8 cellular contexts compared by ENCODE assay signal in genomic region chr19:1566392-1567115, GRCh38. TPM values are rescaled to one million over a fixed set of nuclear protein-coding genes. Genes with fewer than 3 reads are reported as not detected.
A peak's percentile ranks its signal among the peaks of the same experiment; 100 is the strongest.
DNase-seq lines count a peak whose midpoint lies in the region; ATAC-seq, FAIRE-seq and TF ChIP-seq lines count a peak whose summit lies in the region.

No MANE protein-coding gene starts in this region.

- BruUV-seq in GM12878 (replicated peaks; lab: Mats Ljungman, UMichigan) = no TSS peak

- peaks cover 37 to 61% (median 47%) of the 10 kb centered on the region in 11 experiments for H4K20me1 ChIP-seq in BLaER1 treated with 17β-estradiol and CSF1 and Interleukin-3, amounts not matched to agents 10 nM and 100 nM
- H4K20me1 ChIP-seq in GM12878 (ENCODE audit: control insufficient read depth, insufficient read depth) = no peaks in the 10 kb centered on the region

- 55% methylated on average over 23 of the region's 42 CpGs for WGBS in GM12878 (ENCODE audit: insufficient coverage, insufficient replicate concordance, low lambda C conversion rate, missing lambda C conversion rate)

- no peaks in the 10 kb centered on the region for H3K79me2 ChIP-seq in GM12878 (ENCODE audit: control insufficient read depth, insufficient read depth, low read length)

- peaks cover 0 to 44% (median 29%) of the 10 kb centered on the region in 11 experiments; a peak in 18 of 22 replicates for H3K36me3 ChIP-seq in BLaER1 treated with 17β-estradiol and CSF1 and Interleukin-3, amounts not matched to agents 10 nM and 100 nM
- H3K36me3 ChIP-seq in GM12878 (ENCODE audit: control insufficient read depth in 2 of 2, insufficient read depth in 2 of 2, low read length in 1 of 2) = no peaks in the 10 kb centered on the region

- H2AFZ ChIP-seq in GM12878 (ENCODE audit: control insufficient read depth, low read depth, low read length) = no peak overlapping the region

- no peak for FAIRE-seq in GM12878 (lab: Jason Lieb, UNC)

- TF ChIP-seq EP300 in GM12878 (IDR thresholded peaks at IDR 0.05; ENCODE audit: borderline replicate concordance in 1 of 2, control insufficient read depth in 1 of 2, low read depth in 2 of 2, low read length in 2 of 2) = no peak

- no peak for TF ChIP-seq POLR2A in GM12878 (IDR thresholded peaks at IDR 0.05; ENCODE audit: low read depth, low read length)

- intact Hi-C loops in GM12878 (cut with micrococcal nuclease; ENCODE audit: unreplicated experiment) = no loop called here

- POLR2A ChIA-PET in GM12878 (lab: Charles Lee) = no interaction called here

- no peaks in the 10 kb centered on the region for H3K27me3 ChIP-seq in BLaER1 treated with 17β-estradiol and CSF1 and Interleukin-3, amounts not matched to agents 10 nM and 100 nM
- H3K27me3 ChIP-seq in GM12878 (replicated peaks in 1 of 2; ENCODE audit: control insufficient read depth in 2 of 2, insufficient read depth in 2 of 2, low read length in 1 of 2) = no peaks in the 10 kb centered on the region

- peak overlapping the region; percentile 86 to 97 (median 92) for H3K4me2 ChIP-seq in BLaER1 treated with 17β-estradiol and CSF1 and Interleukin-3, amounts not matched to agents 10 nM and 100 nM
- peak overlapping the region; percentile 9; the same call in 1 of the 2 replicates for H3K4me2 ChIP-seq in GM12878 (ENCODE audit: control insufficient read depth, insufficient read depth)

- peaks cover 26 to 58% (median 45%) of the 10 kb centered on the region in 10 experiments for H3K4me1 ChIP-seq in BLaER1 treated with 17β-estradiol and CSF1 and Interleukin-3, amounts not matched to agents 10 nM and 100 nM
- H3K4me1 ChIP-seq in GM12878 (ENCODE audit: control insufficient read depth, insufficient read depth, low read length) = no peaks in the 10 kb centered on the region

- H3K9ac ChIP-seq in BLaER1 treated with 17β-estradiol and CSF1 and Interleukin-3, amounts not matched to agents 10 nM and 100 nM = peak overlapping the region; percentile 89 to 99 (median 96)
- no peak overlapping the region; the same call in 1 of the 2 replicates for H3K9ac ChIP-seq in GM12878 (ENCODE audit: control insufficient read depth, insufficient read depth, low read length)

- H3K9me3 ChIP-seq in BLaER1 treated with 17β-estradiol and CSF1 and Interleukin-3, amounts not matched to agents 10 nM and 100 nM (replicated peaks in 1 of 11) = no peaks in the 10 kb centered on the region
- no peaks in the 10 kb centered on the region for H3K9me3 ChIP-seq in GM12878 (replicated peaks; ENCODE audit: control insufficient read depth, insufficient read depth, low read length)

- peak overlapping the region; percentile 88 to 99 (median 95) for H3K4me3 ChIP-seq in BLaER1 treated with 17β-estradiol and CSF1 and Interleukin-3, amounts not matched to agents 10 nM and 100 nM
- H3K4me3 ChIP-seq in GM12878 = no peak overlapping the region
- H3K4me3 ChIP-seq in retinal pigment epithelial cell (ENCODE audit: low read length) = peak overlapping the region; percentile 79

- in situ Hi-C loops in GM12878 (cut with MboI) = no loop called here

- ATAC-seq in GM12878 = peak; percentile 29
- no peak for ATAC-seq in GM21786 (IDR thresholded peaks at IDR 0.05; ENCODE audit: unreplicated experiment)

- TF ChIP-seq CTCF in GM12878 (IDR thresholded peaks at IDR 0.05 in 2 of 3, conservative IDR thresholded peaks at IDR 0.05 in 1 of 3; ENCODE audit: control insufficient read depth in 2 of 3, extremely low read depth in 1 of 3, insufficient read depth in 1 of 3, low read depth in 3 of 3, low read length in 3 of 3) (no peak), retinal pigment epithelial cell (conservative IDR thresholded peaks at IDR 0.05; ENCODE audit: low read depth, low read length) (no peak)

- SMC1A ChIA-PET in GM12878 (lab: Charles Lee; ENCODE audit: uncharacterized antibody, unreplicated experiment) = no interaction called here

- DNase-seq in NCI-H1048 (lab: John Stamatoyannopoulos, UW) = peak; percentile 47
- no peak for DNase-seq in GM12878 (ENCODE audit: low read depth, low spot score)
- DNase-seq in hippocampal formation (lab: John Stamatoyannopoulos, UW) = peak; percentile 86 to 93
- peak; percentile 61 for DNase-seq in retinal pigment epithelial cell (ENCODE audit: low read depth)
- DNase-seq in NCI-H510A treated with DMSO at 0.1 percent for 48 hours (lab: John Stamatoyannopoulos, UW) = no peak
- DNase-seq in activated naive CD4-positive, alpha-beta T cell (lab: John Stamatoyannopoulos, UW) = no peak

- peak overlapping the region; percentile 58 to 95 (median 91); a peak in 21 of 22 replicates for H3K27ac ChIP-seq in BLaER1 treated with 17β-estradiol and CSF1 and Interleukin-3, amounts not matched to agents 10 nM and 100 nM
- H3K27ac ChIP-seq in GM12878 (ENCODE audit: control insufficient read depth, insufficient read depth) = no peak overlapping the region

- CTCF ChIA-PET in GM12878 (lab: Yijun Ruan, JAX) = no interaction called here

- RAD21 ChIA-PET in GM12878 (lab: Charles Lee; ENCODE audit: unreplicated experiment) = no interaction called here

- no peak for TF ChIP-seq RAD21 in GM12878 (IDR thresholded peaks at IDR 0.05; ENCODE audit: insufficient read depth, low read depth, low read length)

RNA-seq across cellular contexts. Expression of gene MEX3D, which starts 1.6 kb away (rescaled TPM):
- total RNA-seq in GM12878 (2013; cell fraction: nucleolus; rRNA removed) = 0.75 and 0.95 TPM in 2 replicates
- total RNA-seq in GM12878 (2014; rRNA removed) (4.3 and 5.7 TPM in 2 replicates), GM12878 (2014; rRNA removed; fragmentation: Illumina TruSeq; extraction: Trizol) (0.76 and 1.2 TPM in 2 replicates), GM12878 (2021) (6.1 and 6.8 TPM in 2 replicates)
- 0.22 TPM for polyA plus RNA-seq in GM12878 (2011; ENCODE audit: low read depth)
- polyA plus RNA-seq in GM12878 (2011; rRNA removed) (0.55 and 0.87 TPM in 2 replicates), GM12878 (2014; fragmentation: Illumina TruSeq; extraction: Trizol) (0.43 TPM in 2 replicates), GM12878 (2014; fragmentation: Nextera tagmentation; extraction: Ambion mirVana) (1 to 10 TPM in 1 of 2 experiments, under 1 TPM in 1; 0.42 to 1.6 TPM), GM12878 (2014; rRNA removed) (3.3 and 3.6 TPM in 2 replicates), GM12878 (2016; fragmentation: Nextera tagmentation; extraction: Ambion mirVana) (under 1 TPM; 0.18 to 0.63 TPM)
- 1.0 and 2.9 TPM in 2 replicates for polyA plus RNA-seq in GM12878 (2011; cell fraction: cytosol; rRNA removed)
- polyA plus RNA-seq in GM12878 (2011; cell fraction: nucleus; rRNA removed) = 0.96 and 2.0 TPM in 2 replicates
- polyA plus RNA-seq in GM12878 (2012) = 1.9 and 2.2 TPM in 2 replicates
- polyA minus RNA-seq in GM12878 (2011; rRNA and poly(A)+ RNA removed) = 0.22 and 0.62 TPM in 2 replicates
- 4.4 TPM in 2 replicates for polyA minus RNA-seq in GM12878 (2011; cell fraction: cytosol; rRNA and poly(A)+ RNA removed)
- polyA minus RNA-seq in GM12878 (2011; cell fraction: nucleus; rRNA and poly(A)+ RNA removed) = 0.24 and 0.96 TPM in 2 replicates

RNA-seq across cellular contexts. Expression of gene MBD3, which starts 26.1 kb away (rescaled TPM):
- 37.4 and 45.4 TPM in 2 replicates for total RNA-seq in GM12878 (2013; cell fraction: nucleolus; rRNA removed)
- total RNA-seq in GM12878 (2014; rRNA removed) (93.6 and 105 TPM in 2 replicates), GM12878 (2014; rRNA removed; fragmentation: Illumina TruSeq; extraction: Trizol) (16.7 and 21.0 TPM in 2 replicates), GM12878 (2021) (95.9 and 107 TPM in 2 replicates)
- polyA plus RNA-seq in GM12878 (2011; ENCODE audit: low read depth) = 8.0 TPM
- polyA plus RNA-seq in GM12878 (2011; rRNA removed) (10.2 and 21.8 TPM in 2 replicates), GM12878 (2014; fragmentation: Illumina TruSeq; extraction: Trizol) (2.9 and 6.6 TPM in 2 replicates), GM12878 (2014; fragmentation: Nextera tagmentation; extraction: Ambion mirVana) (1 to 10 TPM in 1 of 2 experiments, under 1 TPM in 1; 0.13 to 1.7 TPM), GM12878 (2014; rRNA removed) (91.0 and 117 TPM in 2 replicates), GM12878 (2016; fragmentation: Nextera tagmentation; extraction: Ambion mirVana) (10 to 100 TPM; 22.0 to 40.2 TPM)
- 40.6 and 75.9 TPM in 2 replicates for polyA plus RNA-seq in GM12878 (2011; cell fraction: cytosol; rRNA removed)
- polyA plus RNA-seq in GM12878 (2011; cell fraction: nucleus; rRNA removed) = 66.8 and 112 TPM in 2 replicates
- polyA plus RNA-seq in GM12878 (2012) = 39.0 and 47.6 TPM in 2 replicates
- polyA minus RNA-seq in GM12878 (2011; rRNA and poly(A)+ RNA removed) = 27.1 and 50.4 TPM in 2 replicates
- 25.1 and 31.5 TPM in 2 replicates for polyA minus RNA-seq in GM12878 (2011; cell fraction: cytosol; rRNA and poly(A)+ RNA removed)
- 11.4 and 26.6 TPM in 2 replicates for polyA minus RNA-seq in GM12878 (2011; cell fraction: nucleus; rRNA and poly(A)+ RNA removed)

RNA-seq across cellular contexts. Expression of gene UQCR11, which starts 38.7 kb away (rescaled TPM):
- 26.2 and 28.8 TPM in 2 replicates for total RNA-seq in GM12878 (2013; cell fraction: nucleolus; rRNA removed)
- 107 and 113 TPM in 2 replicates for total RNA-seq in GM12878 (2014; rRNA removed)
- 28.6 and 30.2 TPM in 2 replicates for total RNA-seq in GM12878 (2014; rRNA removed; fragmentation: Illumina TruSeq; extraction: Trizol)
- 223 and 247 TPM in 2 replicates for total RNA-seq in GM12878 (2021)
- 21.7 TPM for polyA plus RNA-seq in GM12878 (2011; ENCODE audit: low read depth)
- 191 and 219 TPM in 2 replicates for polyA plus RNA-seq in GM12878 (2011; rRNA removed)
- polyA plus RNA-seq in GM12878 (2011; cell fraction: cytosol; rRNA removed) = 138 and 274 TPM in 2 replicates
- 79.3 and 87.4 TPM in 2 replicates for polyA plus RNA-seq in GM12878 (2011; cell fraction: nucleus; rRNA removed)
- 111 and 143 TPM in 2 replicates for polyA plus RNA-seq in GM12878 (2012)
- polyA plus RNA-seq in GM12878 (2014; fragmentation: Illumina TruSeq; extraction: Trizol) = 15.8 and 29.0 TPM in 2 replicates
- polyA plus RNA-seq in GM12878 (2014; fragmentation: Nextera tagmentation; extraction: Ambion mirVana) = 100 to 1,000 TPM; 166 to 418 TPM
- polyA plus RNA-seq in GM12878 (2014; rRNA removed) = 146 and 157 TPM in 2 replicates
- polyA plus RNA-seq in GM12878 (2016; fragmentation: Nextera tagmentation; extraction: Ambion mirVana) = 100 to 1,000 TPM; 520 to 586 TPM
- 13.8 and 24.5 TPM in 2 replicates for polyA minus RNA-seq in GM12878 (2011; rRNA and poly(A)+ RNA removed)
- 18.3 and 26.5 TPM in 2 replicates for polyA minus RNA-seq in GM12878 (2011; cell fraction: cytosol; rRNA and poly(A)+ RNA removed)
- 12.0 and 23.8 TPM in 2 replicates for polyA minus RNA-seq in GM12878 (2011; cell fraction: nucleus; rRNA and poly(A)+ RNA removed)

RNA-seq across cellular contexts. Expression of gene PLK5, which starts 42.7 kb away (rescaled TPM):
- not detected in 2 replicates for total RNA-seq in GM12878 (2013; cell fraction: nucleolus; rRNA removed)
- total RNA-seq in GM12878 (2014; rRNA removed) = not detected in 2 replicates
- total RNA-seq in GM12878 (2014; rRNA removed; fragmentation: Illumina TruSeq; extraction: Trizol) = not detected in 2 replicates
- 0.13 and 0.51 TPM in 2 replicates for total RNA-seq in GM12878 (2021)
- polyA plus RNA-seq in GM12878 (2011; ENCODE audit: low read depth) = not detected
- not detected in 2 replicates for polyA plus RNA-seq in GM12878 (2011; rRNA removed)
- not detected in 2 replicates for polyA plus RNA-seq in GM12878 (2011; cell fraction: cytosol; rRNA removed)
- polyA plus RNA-seq in GM12878 (2011; cell fraction: nucleus; rRNA removed) = not detected in 2 replicates
- 0.20 and 0.22 TPM in 2 replicates for polyA plus RNA-seq in GM12878 (2012)
- polyA plus RNA-seq in GM12878 (2014; fragmentation: Illumina TruSeq; extraction: Trizol) = not detected in 2 replicates
- not detected for polyA plus RNA-seq in GM12878 (2014; fragmentation: Nextera tagmentation; extraction: Ambion mirVana)
- polyA plus RNA-seq in GM12878 (2014; rRNA removed) = not detected in 2 replicates
- not detected for polyA plus RNA-seq in GM12878 (2016; fragmentation: Nextera tagmentation; extraction: Ambion mirVana)
- polyA minus RNA-seq in GM12878 (2011; rRNA and poly(A)+ RNA removed) = not detected in 2 replicates
- polyA minus RNA-seq in GM12878 (2011; cell fraction: cytosol; rRNA and poly(A)+ RNA removed) = not detected in 2 replicates
- not detected in 2 replicates for polyA minus RNA-seq in GM12878 (2011; cell fraction: nucleus; rRNA and poly(A)+ RNA removed)

RNA-seq across cellular contexts. Expression of gene ADAMTSL5, which starts 53.7 kb away (rescaled TPM):
- not detected in 2 replicates for total RNA-seq in GM12878 (2013; cell fraction: nucleolus; rRNA removed)
- 0.17 TPM in 1 of 2 replicates, not detected in the other for total RNA-seq in GM12878 (2014; rRNA removed)
- not detected in 2 replicates for total RNA-seq in GM12878 (2014; rRNA removed; fragmentation: Illumina TruSeq; extraction: Trizol)
- 0.40 and 0.51 TPM in 2 replicates for total RNA-seq in GM12878 (2021)
- polyA plus RNA-seq in GM12878 (2011; ENCODE audit: low read depth) = 0.08 TPM
- 0.04 TPM in 1 of 2 replicates, not detected in the other for polyA plus RNA-seq in GM12878 (2011; rRNA removed)
- polyA plus RNA-seq in GM12878 (2011; cell fraction: cytosol; rRNA removed) = 0.07 and 0.32 TPM in 2 replicates
- polyA plus RNA-seq in GM12878 (2011; cell fraction: nucleus; rRNA removed) = 0.37 and 0.40 TPM in 2 replicates
- 0.11 and 0.19 TPM in 2 replicates for polyA plus RNA-seq in GM12878 (2012)
- polyA plus RNA-seq in GM12878 (2014; fragmentation: Illumina TruSeq; extraction: Trizol) = 0.04 TPM in 1 of 2 replicates, not detected in the other
- polyA plus RNA-seq in GM12878 (2014; fragmentation: Nextera tagmentation; extraction: Ambion mirVana) = not detected
- polyA plus RNA-seq in GM12878 (2014; rRNA removed) = 0.09 and 0.47 TPM in 2 replicates
- under 1 TPM in 1 of 2 experiments, not detected in 1; 0.83 TPM for polyA plus RNA-seq in GM12878 (2016; fragmentation: Nextera tagmentation; extraction: Ambion mirVana)
- polyA minus RNA-seq in GM12878 (2011; rRNA and poly(A)+ RNA removed) = 0.07 TPM in 1 of 2 replicates, not detected in the other
- not detected in 2 replicates for polyA minus RNA-seq in GM12878 (2011; cell fraction: cytosol; rRNA and poly(A)+ RNA removed)
- not detected in 2 replicates for polyA minus RNA-seq in GM12878 (2011; cell fraction: nucleus; rRNA and poly(A)+ RNA removed)

Comparison
In these comparisons a context has a peak if more than half of its experiments do, and no peak if none do; other contexts are left out.
1. DNase-seq: peak in NCI-H1048 (single experiment), hippocampal formation (2 of 2) and retinal pigment epithelial cell (single experiment); none in GM12878 (single experiment), NCI-H510A treated with DMSO at 0.1 percent for 48 hours (single experiment) and activated naive CD4-positive, alpha-beta T cell (0 of 4).